ENCODE assay signal across 8 cellular contexts in genomic region chr14:76267322-76268012, GRCh38.
A peak's percentile ranks its signal among the peaks of the same experiment; 100 is the strongest.
DNase-seq lines count a peak whose midpoint lies in the region; ATAC-seq and TF ChIP-seq lines count a peak whose summit lies in the region.

No MANE protein-coding gene starts in this region.

- no peaks in the 10 kb centered on the region for H3K36me3 Mint-ChIP-seq in effector memory CD8-positive, alpha-beta T cell (ENCODE audit: insufficient read depth)

- H3K4me1 ChIP-seq in Panc1 (ENCODE audit: control insufficient read depth, insufficient read depth, low read length) = no peaks in the 10 kb centered on the region
- no peaks in the 10 kb centered on the region for H3K4me1 ChIP-seq in fibroblast of lung (ENCODE audit: control insufficient read depth, extremely low read depth, insufficient read depth, low read length)
- no peaks in the 10 kb centered on the region for H3K4me1 ChIP-seq in muscle layer of duodenum (ENCODE audit: control insufficient read depth in 1 of 2, insufficient read depth in 2 of 2, low read length in 2 of 2)
- H3K4me1 ChIP-seq in urinary bladder (ENCODE audit: insufficient read depth) = no peaks in the 10 kb centered on the region

- H3K4me2 ChIP-seq in fibroblast of lung (ENCODE audit: extremely low read depth, insufficient read depth, low read length) = peak overlapping the region; percentile 18

- no peaks in the 10 kb centered on the region for H3K9me3 Mint-ChIP-seq in effector memory CD8-positive, alpha-beta T cell

- H3K9ac ChIP-seq in fibroblast of lung (ENCODE audit: insufficient read depth, low read length) = no peak overlapping the region

- no peaks in the 10 kb centered on the region; the same call in 1 of the 2 replicates for H3K27me3 ChIP-seq in Panc1 (ENCODE audit: control insufficient read depth, insufficient read depth, low read length)
- peaks cover 6% of the 10 kb centered on the region for H3K27me3 ChIP-seq in fibroblast of lung (ENCODE audit: control insufficient read depth, insufficient read depth, low read length)
- H3K27me3 ChIP-seq in muscle layer of duodenum (ENCODE audit: low read depth, low read length) = no peaks in the 10 kb centered on the region

- no peaks in the 10 kb centered on the region for H3K36me3 ChIP-seq in Panc1 (ENCODE audit: control insufficient read depth, insufficient read depth, low read length)
- no peaks in the 10 kb centered on the region for H3K36me3 ChIP-seq in fibroblast of lung (ENCODE audit: control insufficient read depth, insufficient read depth, low read length)
- H3K36me3 ChIP-seq in muscle layer of duodenum (ENCODE audit: control insufficient read depth in 1 of 2, insufficient read depth in 2 of 2, low read length in 2 of 2) = no peaks in the 10 kb centered on the region
- no peaks in the 10 kb centered on the region for H3K36me3 ChIP-seq in urinary bladder (ENCODE audit: insufficient read depth)

- 25% methylated on average over 24 of the region's 24 CpGs for WGBS in urinary bladder

- peak overlapping the region in 1 of 2 donors; percentile 5 for H3K4me3 Mint-ChIP-seq in effector memory CD8-positive, alpha-beta T cell

- TF ChIP-seq CTCF in Panc1 (IDR thresholded peaks at IDR 0.05) = no peak
- peak; percentile 33 to 36 for TF ChIP-seq CTCF in fibroblast of lung (conservative IDR thresholded peaks at IDR 0.05 in 1 of 2, IDR thresholded peaks at IDR 0.05 in 1 of 2; ENCODE audit: low read depth in 1 of 2, low read length in 2 of 2)

- CTCF ChIA-PET in Panc1 (lab: Charles Lee) = interaction anchor here (0.6 kb wide), 2 partner anchors 10 to 79 kb away, joined by 3 to 4 read pairs; no protein-coding TSS in a partner anchor

- no peak overlapping the region for H3K27ac Mint-ChIP-seq in effector memory CD8-positive, alpha-beta T cell

- ATAC-seq in Panc1 = peak; percentile 90
- no peak for ATAC-seq in effector memory CD8-positive, alpha-beta T cell (replicated peaks)
- no peak for ATAC-seq in GM19328 (IDR thresholded peaks at IDR 0.05; ENCODE audit: unreplicated experiment)

- no peaks in the 10 kb centered on the region for H3K79me2 ChIP-seq in fibroblast of lung (ENCODE audit: control insufficient read depth, insufficient read depth, low read length)

- intact Hi-C loops in Panc1 (cut with micrococcal nuclease; ENCODE audit: unreplicated experiment) = no loop called here

- H3K9me3 ChIP-seq in Panc1 (ENCODE audit: control insufficient read depth, insufficient read depth, low read depth, low read length) (no peaks in the 10 kb centered on the region), fibroblast of lung (ENCODE audit: control insufficient read depth, insufficient read depth, low read depth, low read length) (no peaks in the 10 kb centered on the region), muscle layer of duodenum (ENCODE audit: control insufficient read depth in 1 of 2, low read length in 2 of 2) (no peaks in the 10 kb centered on the region)

- BruUV-seq in Panc1 (replicated peaks; lab: Mats Ljungman, UMichigan) = no TSS peak

- peaks cover 37 to 58% of the 10 kb centered on the region in 2 donors for H3K27me3 Mint-ChIP-seq in effector memory CD8-positive, alpha-beta T cell

- no peaks in the 10 kb centered on the region for H3K4me1 Mint-ChIP-seq in effector memory CD8-positive, alpha-beta T cell (ENCODE audit: low read depth in 2 of 2)

- H2AFZ ChIP-seq in fibroblast of lung (ENCODE audit: low read length) = peak overlapping the region; percentile 84

- H4K20me1 ChIP-seq in fibroblast of lung (ENCODE audit: control insufficient read depth, extremely low read depth, insufficient read depth, low read length) = no peaks in the 10 kb centered on the region

- DNase-seq in GM04504 (ENCODE audit: low read depth) = peak; percentile 13
- DNase-seq in Panc1 (ENCODE audit: low read depth, low spot score) = peak; percentile 1
- DNase-seq in fibroblast of lung (ENCODE audit: low read depth in 2 of 2) = peak; percentile 28 to 47
- no peak for DNase-seq in effector memory CD8-positive, alpha-beta T cell
- DNase-seq in GM03348 (ENCODE audit: low spot score) = no peak

- in situ Hi-C loops in Panc1 (cut with HindIII; ENCODE audit: low pct_unique_long_range_greater_than_20kb, low sequenced_read_pairs) = no loop called here

- H3K4me3 ChIP-seq in Panc1 (ENCODE audit: low read depth in 2 of 2, low read length in 2 of 2) (peak overlapping the region; percentile 42 to 70), fibroblast of lung (replicated peaks in 1 of 4; ENCODE audit: control extremely low read depth in 1 of 4, insufficient read depth in 1 of 4, low read depth in 3 of 4, low read length in 4 of 4) (peak overlapping the region; percentile 22 to 74 (median 52)), muscle layer of duodenum (ENCODE audit: low read depth in 1 of 2, low read length in 2 of 2) (peak overlapping the region; percentile 54 to 83), urinary bladder (ENCODE audit: low read depth, low read length) (peak overlapping the region; percentile 41)

- POLR2A ChIA-PET in Panc1 (lab: Charles Lee) = no interaction called here

- H3K27ac ChIP-seq in Panc1 (ENCODE audit: low read length) (peak overlapping the region; percentile 65), fibroblast of lung (ENCODE audit: insufficient read depth, low read length) (no peak overlapping the region), muscle layer of duodenum (ENCODE audit: low read length) (no peak overlapping the region), urinary bladder (ENCODE audit: low read depth) (no peak overlapping the region)

Comparison
In these comparisons a context has a peak if more than half of its experiments do, and no peak if none do; other contexts are left out.
1. DNase-seq: peak in GM04504 (single experiment), Panc1 (single experiment) and fibroblast of lung (2 of 2); none in effector memory CD8-positive, alpha-beta T cell (0 of 3) and GM03348 (single experiment).
2. Peak in every context shown above with its lines, with median percentiles within 50 percentile points of each other: H3K4me3 ChIP-seq.